Comparison of ENCODE assay signal across 26 cellular contexts in the genomic region with DNA sequence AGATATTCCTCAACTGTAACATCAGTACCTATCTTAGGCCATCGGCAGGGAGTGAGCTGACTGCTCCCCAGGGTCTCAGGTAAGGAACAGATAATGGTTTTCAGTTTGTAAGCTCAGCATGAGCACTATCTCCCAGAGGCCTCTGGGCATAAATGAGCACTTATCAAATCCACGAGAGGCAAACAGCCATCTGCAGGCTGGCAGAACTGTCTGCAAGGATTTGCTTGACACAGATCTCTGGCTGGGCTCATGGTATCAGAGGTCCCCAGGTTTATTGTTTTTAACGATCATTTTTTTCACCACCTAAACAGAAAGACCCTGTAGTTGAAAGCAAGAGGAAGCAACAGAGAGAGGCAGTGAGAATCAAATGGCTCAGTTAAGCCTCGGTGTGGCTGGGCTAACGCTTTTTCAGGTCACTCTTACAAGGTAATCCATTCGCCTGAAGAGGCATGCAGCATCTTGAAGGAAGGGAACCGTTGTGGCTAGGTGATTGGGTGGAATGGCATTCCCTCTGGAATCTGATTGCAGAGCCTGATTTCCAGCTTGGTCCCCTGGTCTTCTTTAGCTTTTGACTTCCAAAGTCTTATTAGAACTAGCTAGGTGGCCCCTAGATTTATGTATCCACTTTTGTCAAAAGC.
DNase-seq lines count a peak whose midpoint lies in the region; ATAC-seq lines count a peak whose summit lies in the region.
"Had no signal": no experiment of that assay in that cellular context is flagged by ENCODE, and none has a peak within 500 bp of the region (broad histone marks: within the 10 kb centered on the region; RNA-seq: fewer than 3 reads in every experiment).

No MANE protein-coding gene starts in this region.

- H3K9me3 ChIP-seq in trophoblast cell (ENCODE audit: insufficient read depth, low read depth, low read length), result no peaks in the 10 kb centered on the region
- H3K9me3 ChIP-seq: right atrium auricular region, tibial nerve had no signal

- no peak overlapping the region for H4K91ac ChIP-seq in trophoblast cell (ENCODE audit: low read depth, low read length)

- no peaks in the 10 kb centered on the region for H3K27me3 Mint-ChIP-seq in dendritic cell treated with granulocyte-macrophage colony-stimulating factor and Interleukin-4, amounts not matched to agents 40 ng/mL and 50 ng/mL, for 4 days

- H3K14ac ChIP-seq in trophoblast cell (ENCODE audit: low read length), result no peak overlapping the region

- H2AFZ ChIP-seq in trophoblast cell (ENCODE audit: insufficient read depth, low read length, poor library complexity), result no peak overlapping the region

- ATAC-seq in GM18868 (IDR thresholded peaks at IDR 0.05; ENCODE audit: unreplicated experiment), result no peak
- ATAC-seq: GM12878; naive thymus-derived CD8-positive, alpha-beta T cell; stimulated activated naive CD8-positive, alpha-beta T cell treated with anti-CD3 and anti-CD28 coated beads, Interleukin-15, amount 100 ng/mL, for 72 hours had no signal

- H2BK120ac ChIP-seq in trophoblast cell (ENCODE audit: insufficient read depth, low read length, poor library complexity), result no peak overlapping the region

- no peak overlapping the region for H2AK5ac ChIP-seq in trophoblast cell (ENCODE audit: low read length)

- no peak overlapping the region for H4K12ac ChIP-seq in trophoblast cell (ENCODE audit: low read depth, low read length)

- no peak overlapping the region for H2BK12ac ChIP-seq in trophoblast cell (ENCODE audit: low read length)

- no peak overlapping the region for H4K8ac ChIP-seq in trophoblast cell (ENCODE audit: low read depth, low read length)

- no peaks in the 10 kb centered on the region for H3K79me1 ChIP-seq in trophoblast cell (ENCODE audit: low read length)

- H3K9me3 Mint-ChIP-seq in dendritic cell treated with granulocyte-macrophage colony-stimulating factor and Interleukin-4, amounts not matched to agents 40 ng/mL and 50 ng/mL, for 4 days, result no peaks in the 10 kb centered on the region
- H3K9me3 Mint-ChIP-seq: activated B cell treated with CpG ODN at 0.5 μM for 24 hours; stimulated activated naive CD8-positive, alpha-beta T cell treated with anti-CD3 and anti-CD28 coated beads, Interleukin-15, amount 100 ng/mL, for 72 hours had no signal

- no peaks in the 10 kb centered on the region for H3K36me3 ChIP-seq in trophoblast cell (ENCODE audit: control insufficient read depth in 1 of 2, insufficient read depth in 2 of 2, low read length in 2 of 2)
- H3K36me3 ChIP-seq: right atrium auricular region, tibial nerve had no signal

- peaks cover 0 to 2% of the 10 kb centered on the region in 2 experiments for H3K4me1 ChIP-seq in trophoblast cell (ENCODE audit: control insufficient read depth in 1 of 2, insufficient read depth in 2 of 2, low read length in 2 of 2)

- H3K18ac ChIP-seq in trophoblast cell (ENCODE audit: low read length), result no peak overlapping the region

- no peak overlapping the region for H3K4me2 ChIP-seq in trophoblast cell (ENCODE audit: low read length)

- no peak overlapping the region for H3K9ac ChIP-seq in trophoblast cell (ENCODE audit: low read length)

- WGBS in trophoblast cell (ENCODE audit: extremely low coverage, insufficient coverage, insufficient read length), result no CpG with 5 or more reads among the region's 7 CpGs

- no peak overlapping the region for H3K4ac ChIP-seq in trophoblast cell (ENCODE audit: low read depth, low read length)

- H3K27ac Mint-ChIP-seq in dendritic cell treated with granulocyte-macrophage colony-stimulating factor and Interleukin-4, amounts not matched to agents 40 ng/mL and 50 ng/mL, for 4 days, result peak overlapping the region; percentile 22
- H3K27ac Mint-ChIP-seq: activated B cell treated with CpG ODN at 0.5 μM for 24 hours; activated naive CD8-positive, alpha-beta T cell treated with anti-CD3 and anti-CD28 coated beads, Interleukin-2, amount 10 ng/mL, durations not matched to agents 7 days and 5 days; naive thymus-derived CD8-positive, alpha-beta T cell; stimulated activated naive CD8-positive, alpha-beta T cell treated with anti-CD3 and anti-CD28 coated beads, Interleukin-15, amount 100 ng/mL, for 72 hours had no signal

- no peak overlapping the region for H3K4me3 ChIP-seq in trophoblast cell (ENCODE audit: low read depth, low read length)
- H3K4me3 ChIP-seq: GM12878, right atrium auricular region, SK-N-MC, tibial nerve had no signal

- H3K4me1 Mint-ChIP-seq in dendritic cell treated with granulocyte-macrophage colony-stimulating factor and Interleukin-4, amounts not matched to agents 40 ng/mL and 50 ng/mL, for 4 days (ENCODE audit: low read depth), result peaks cover 84% of the 10 kb centered on the region
- H3K4me1 Mint-ChIP-seq: activated B cell treated with CpG ODN at 0.5 μM for 24 hours had no signal

- DNase-seq in NCI-H1417 (lab: John Stamatoyannopoulos, UW) (peak; percentile 19 to 66 (median 66)), NCI-H1417 treated with DMSO at 0.1 percent for 48 hours (lab: John Stamatoyannopoulos, UW) (no peak), NCI-H2227 (lab: John Stamatoyannopoulos, UW; ENCODE audit: unreplicated experiment) (peak; percentile 33), trophoblast cell (peak; percentile 40 to 78), COLO668 (lab: John Stamatoyannopoulos, UW; ENCODE audit: unreplicated experiment) (no peak)
- no peak for DNase-seq in stimulated activated naive CD4-positive, alpha-beta T cell treated with Interleukin-2 at 50 U/mL for 16 hours (lab: John Stamatoyannopoulos, UW)
- DNase-seq: activated B cell treated with CpG ODN at 0.5 μM for 24 hours; activated CD4-positive, alpha-beta T cell treated with anti-CD3 and anti-CD28 coated beads, Interleukin-2, amount 50 U/mL, for 48 hours; activated effector memory CD4-positive, alpha-beta T cell treated with Interleukin-2 at 50 U/mL for 16 hours; activated naive CD8-positive, alpha-beta T cell treated with anti-CD3 and anti-CD28 coated beads, Interleukin-2, amount 10 ng/mL, durations not matched to agents 7 days and 5 days; DMS79; effector memory CD4-positive, alpha-beta T cell; naive thymus-derived CD8-positive, alpha-beta T cell; NCI-H1092 treated with DMSO at 0.1 percent for 48 hours; NCI-H446; stimulated activated CD4-positive, alpha-beta T cell treated with anti-CD3 and anti-CD28 coated beads, Interleukin-4, amount 100 ng/mL, for 4 hours; stimulated activated naive CD8-positive, alpha-beta T cell treated with anti-CD3 and anti-CD28 coated beads, Interleukin-15, amount 100 ng/mL, for 72 hours; T-helper 2 cell had no signal

- H3K4me3 Mint-ChIP-seq in dendritic cell treated with granulocyte-macrophage colony-stimulating factor and Interleukin-4, amounts not matched to agents 40 ng/mL and 50 ng/mL, for 4 days, result no peak overlapping the region
- H3K4me3 Mint-ChIP-seq: activated B cell treated with CpG ODN at 0.5 μM for 24 hours; activated naive CD8-positive, alpha-beta T cell treated with anti-CD3 and anti-CD28 coated beads, Interleukin-2, amount 10 ng/mL, durations not matched to agents 7 days and 5 days; naive thymus-derived CD8-positive, alpha-beta T cell; stimulated activated naive CD8-positive, alpha-beta T cell treated with anti-CD3 and anti-CD28 coated beads, Interleukin-15, amount 100 ng/mL, for 72 hours had no signal

- no peaks in the 10 kb centered on the region for H3K79me2 ChIP-seq in trophoblast cell (ENCODE audit: control insufficient read depth, insufficient read depth, low read length, poor library complexity)

- H3K27ac ChIP-seq in trophoblast cell (ENCODE audit: low read depth, low read length), result no peak overlapping the region
- H3K27ac ChIP-seq: 22Rv1, right atrium auricular region, RWPE1, SK-N-MC had no signal

- peaks cover 98% of the 10 kb centered on the region for H3K36me3 Mint-ChIP-seq in dendritic cell treated with granulocyte-macrophage colony-stimulating factor and Interleukin-4, amounts not matched to agents 40 ng/mL and 50 ng/mL, for 4 days (ENCODE audit: low read depth)

- no peak overlapping the region for H2BK5ac ChIP-seq in trophoblast cell (ENCODE audit: low read depth, low read length, poor library complexity)

- no peak overlapping the region for H3K23ac ChIP-seq in trophoblast cell (ENCODE audit: low read length)

- intact Hi-C loops in dendritic cell treated with granulocyte-macrophage colony-stimulating factor and Interleukin-4, amounts not matched to agents 40 ng/mL and 50 ng/mL, for 4 days (cut with micrococcal nuclease), result no loop called here

- no peaks in the 10 kb centered on the region for H3K27me3 ChIP-seq in trophoblast cell (ENCODE audit: insufficient read depth, low read length)
- H3K27me3 ChIP-seq: right atrium auricular region, tibial nerve had no signal

Comparison
In these comparisons a context has a peak if more than half of its experiments do, and no peak if none do; other contexts are left out.
1. DNase-seq: peak in NCI-H1417 (3 of 3), NCI-H2227 (single experiment) and trophoblast cell (2 of 2); none in NCI-H1417 treated with DMSO at 0.1 percent for 48 hours (single experiment), stimulated activated naive CD4-positive, alpha-beta T cell treated with Interleukin-2 at 50 U/mL for 16 hours (single experiment) and COLO668 (single experiment).